ENCODE assay signal across 1 cellular context in genomic region chr1:205429742-205430464, GRCh38.
TF ChIP-seq lines count a peak whose summit lies in the region.

No MANE protein-coding gene starts in this region.

TF ChIP-seq in HEK293T, 16 proteins besides CTCF, POLR2A, EP300 and RAD21 (continued from another document):
- no peak for TF ChIP-seq SUZ12 (IDR thresholded peaks at IDR 0.05)
- TF ChIP-seq ZNF384 (IDR thresholded peaks at IDR 0.05) = no peak
- no peak for TF ChIP-seq FOXK2 (IDR thresholded peaks at IDR 0.05)
- TF ChIP-seq NFRKB (IDR thresholded peaks at IDR 0.05) = no peak
TF ChIP-seq in HEK293T: peak in this region for 0.
